19 cellular contexts compared by ENCODE assay signal in genomic region chr13:89554801-89555200, GRCh38.
DNase-seq lines count a peak whose midpoint lies in the region; TF ChIP-seq lines count a peak whose summit lies in the region.
"Had no signal": no experiment of that assay in that cellular context is flagged by ENCODE, and none has a peak within 500 bp of the region (broad histone marks: within the 10 kb centered on the region; RNA-seq: fewer than 3 reads in every experiment).

No MANE protein-coding gene starts in this region.

- TF ChIP-seq CTCF in choroid plexus epithelial cell (conservative IDR thresholded peaks at IDR 0.05; ENCODE audit: low read depth, low read length), result no peak
- no peak for TF ChIP-seq CTCF in ovary (IDR thresholded peaks at IDR 0.05)

- no peaks in the 10 kb centered on the region for H3K27me3 ChIP-seq in ovary
- H3K27me3 ChIP-seq: esophagus muscularis mucosa, pancreas had no signal

- peaks cover 27% of the 10 kb centered on the region for H3K9me3 Mint-ChIP-seq in activated T-helper 2 cell treated with anti-CD3 and anti-CD28 coated beads, Interferon-gamma antibody, Interleukin-2, Interleukin-4, amounts not matched to agents 10 μg/mL and 5 μg/mL and 100 μg/mL, durations not matched to agents 14 hours and 24 hours and 36 hours

- no peak for TF ChIP-seq POLR2A in ovary (IDR thresholded peaks at IDR 0.05)

- no peaks in the 10 kb centered on the region for H3K4me1 Mint-ChIP-seq in activated T-helper 2 cell treated with anti-CD3 and anti-CD28 coated beads, Interferon-gamma antibody, Interleukin-2, Interleukin-4, amounts not matched to agents 10 μg/mL and 5 μg/mL and 100 μg/mL, durations not matched to agents 14 hours and 24 hours and 36 hours (ENCODE audit: low read depth)
- H3K4me1 Mint-ChIP-seq: activated CD4-positive, alpha-beta T cell treated with anti-CD3 and anti-CD28 coated beads for 36 hours; IgD-negative memory B cell had no signal

- no peak for TF ChIP-seq EP300 in ovary (IDR thresholded peaks at IDR 0.05)

- no peaks in the 10 kb centered on the region for H3K27me3 Mint-ChIP-seq in activated T-helper 2 cell treated with anti-CD3 and anti-CD28 coated beads, Interferon-gamma antibody, Interleukin-2, Interleukin-4, amounts not matched to agents 10 μg/mL and 5 μg/mL and 100 μg/mL, durations not matched to agents 14 hours and 24 hours and 36 hours (ENCODE audit: low read depth)
- H3K27me3 Mint-ChIP-seq: activated CD4-positive, alpha-beta T cell treated with anti-CD3 and anti-CD28 coated beads for 36 hours; IgD-negative memory B cell had no signal

- H3K4me3 ChIP-seq in choroid plexus epithelial cell (ENCODE audit: low read depth, low read length) (no peak overlapping the region), ovary (no peak overlapping the region)
- H3K4me3 ChIP-seq: esophagus muscularis mucosa, lung, pancreas had no signal

- no peak overlapping the region for H3K27ac ChIP-seq in ovary
- H3K27ac ChIP-seq: C4-2B, esophagus muscularis mucosa, pancreas had no signal

- H3K27ac Mint-ChIP-seq in activated T-helper 2 cell treated with anti-CD3 and anti-CD28 coated beads, Interferon-gamma antibody, Interleukin-2, Interleukin-4, amounts not matched to agents 10 μg/mL and 5 μg/mL and 100 μg/mL, durations not matched to agents 14 hours and 24 hours and 36 hours, result no peak overlapping the region
- H3K27ac Mint-ChIP-seq: activated CD4-positive, alpha-beta T cell treated with anti-CD3 and anti-CD28 coated beads for 36 hours; IgD-negative memory B cell had no signal

- 37 to 43% (median 42%) methylated on average over 1 of the region's 1 CpG for WGBS in ovary, 3 donors

- H3K36me3 ChIP-seq in ovary, result no peaks in the 10 kb centered on the region
- H3K36me3 ChIP-seq: esophagus muscularis mucosa, pancreas had no signal

- intact Hi-C loops in ovary (cut with DNase I), result no loop called here
- intact Hi-C loops in activated T-helper 2 cell treated with anti-CD3 and anti-CD28 coated beads, Interferon-gamma antibody, Interleukin-2, Interleukin-4, amounts not matched to agents 10 μg/mL and 5 μg/mL and 100 μg/mL, durations not matched to agents 14 hours and 24 hours and 36 hours (cut with micrococcal nuclease), result no loop called here

- H3K36me3 Mint-ChIP-seq in activated T-helper 2 cell treated with anti-CD3 and anti-CD28 coated beads, Interferon-gamma antibody, Interleukin-2, Interleukin-4, amounts not matched to agents 10 μg/mL and 5 μg/mL and 100 μg/mL, durations not matched to agents 14 hours and 24 hours and 36 hours (ENCODE audit: low read depth), result no peaks in the 10 kb centered on the region
- H3K36me3 Mint-ChIP-seq: IgD-negative memory B cell had no signal

- no peak overlapping the region for H3K4me3 Mint-ChIP-seq in activated T-helper 2 cell treated with anti-CD3 and anti-CD28 coated beads, Interferon-gamma antibody, Interleukin-2, Interleukin-4, amounts not matched to agents 10 μg/mL and 5 μg/mL and 100 μg/mL, durations not matched to agents 14 hours and 24 hours and 36 hours (ENCODE audit: low read depth)
- H3K4me3 Mint-ChIP-seq: activated CD4-positive, alpha-beta T cell treated with anti-CD3 and anti-CD28 coated beads for 36 hours; IgD-negative memory B cell had no signal

- H3K9me3 ChIP-seq in ovary, result no peaks in the 10 kb centered on the region
- H3K9me3 ChIP-seq: esophagus muscularis mucosa had no signal

- no peaks in the 10 kb centered on the region for H3K4me1 ChIP-seq in ovary (ENCODE audit: insufficient read depth)
- H3K4me1 ChIP-seq: esophagus muscularis mucosa, pancreas had no signal

- DNase-seq in DMS153 treated with DMSO at 0.1 percent for 48 hours (lab: John Stamatoyannopoulos, UW; ENCODE audit: unreplicated experiment) (peak; percentile 63), NCI-H1092 (lab: John Stamatoyannopoulos, UW) (peak; percentile 72), NCI-H345 treated with DMSO at 0.1 percent for 48 hours (lab: John Stamatoyannopoulos, UW; ENCODE audit: unreplicated experiment) (peak; percentile 97), choroid plexus epithelial cell (ENCODE audit: low read depth) (peak; percentile 12), foreskin melanocyte (no peak), ovary (no peak)
- DNase-seq in activated T-helper 2 cell treated with anti-CD3 and anti-CD28 coated beads, Interferon-gamma antibody, Interleukin-2, Interleukin-4, amounts not matched to agents 10 μg/mL and 5 μg/mL and 100 μg/mL, durations not matched to agents 14 hours and 24 hours and 36 hours (ENCODE audit: low spot score), result no peak
- no peak for DNase-seq in effector CD4-positive, alpha-beta T cell
- DNase-seq: ACHN; activated CD4-positive, alpha-beta T cell treated with anti-CD3 and anti-CD28 coated beads for 36 hours; caudate nucleus; DMS 273 treated with DMSO at 0.1 percent for 48 hours; NCI-H226; pancreas; stimulated activated naive CD8-positive, alpha-beta T cell treated with anti-CD3 and anti-CD28 coated beads, Interleukin-15, Interleukin-2, amounts not matched to agents 100 U/mL and 50 U/mL, for 24 hours had no signal

Comparison
In these comparisons a context has a peak if more than half of its experiments do, and no peak if none do; other contexts are left out.
1. DNase-seq: peak in DMS153 treated with DMSO at 0.1 percent for 48 hours (single experiment), NCI-H1092 (single experiment), NCI-H345 treated with DMSO at 0.1 percent for 48 hours (single experiment) and choroid plexus epithelial cell (single experiment); none in foreskin melanocyte (single experiment), ovary (0 of 5), activated T-helper 2 cell treated with anti-CD3 and anti-CD28 coated beads, Interferon-gamma antibody, Interleukin-2, Interleukin-4, amounts not matched to agents 10 μg/mL and 5 μg/mL and 100 μg/mL, durations not matched to agents 14 hours and 24 hours and 36 hours (single experiment) and effector CD4-positive, alpha-beta T cell (single experiment).